In genomic region chr22:45933503-45934167, GRCh38 we compare ENCODE assay signal across 24 cellular contexts. TPM values are rescaled to one million over a fixed set of nuclear protein-coding genes. Genes with fewer than 3 reads are reported as not detected.
DNase-seq lines count a peak whose midpoint lies in the region; ATAC-seq, FAIRE-seq and TF ChIP-seq lines count a peak whose summit lies in the region.
"Had no signal": no experiment of that assay in that cellular context is flagged by ENCODE, and none has a peak within 500 bp of the region (broad histone marks: within the 10 kb centered on the region; RNA-seq: fewer than 3 reads in every experiment).

No MANE protein-coding gene starts in this region.

- ATAC-seq in GM18498 (IDR thresholded peaks at IDR 0.05; ENCODE audit: unreplicated experiment): no peak

- H2AFZ ChIP-seq in PC-9: no peak overlapping the region
- H2AFZ ChIP-seq in keratinocyte (ENCODE audit: control insufficient read depth, low read length): no peak overlapping the region

- H3K36me3 Mint-ChIP-seq in Calu3 (ENCODE audit: insufficient read depth, unreplicated experiment): peaks cover 53% of the 10 kb centered on the region
- H3K36me3 Mint-ChIP-seq: CD8-positive, alpha-beta memory T cell had no signal

- no peak for DNase-seq in Calu3
- DNase-seq in PC-9: no peak
- DNase-seq in keratinocyte (ENCODE audit: low read depth, low spot score): no peak
- no peak for DNase-seq in posterior vena cava (ENCODE audit: low spot score)
- no peak for DNase-seq in brain microvascular endothelial cell
- DNase-seq in erythroblast (lab: John Stamatoyannopoulos, UW): no peak
- DNase-seq: ACHN; CD8-positive, alpha-beta memory T cell; EL; NCI-H1092 treated with DMSO at 0.1 percent for 48 hours; NCI-H146; NCI-H2029; NCI-H510A treated with DMSO at 0.1 percent for 48 hours; NCI-H774; SHP77 treated with DMSO at 0.1 percent for 48 hours; SW 1271; T-helper 2 cell had no signal

- TF ChIP-seq CTCF in Calu3 (IDR thresholded peaks at IDR 0.05; ENCODE audit: unreplicated experiment) (no peak), PC-9 (conservative IDR thresholded peaks at IDR 0.05) (no peak), keratinocyte (optimal IDR thresholded peaks at IDR 0.05 in 1 of 3, IDR thresholded peaks at IDR 0.05 in 1 of 3, conservative IDR thresholded peaks at IDR 0.05 in 1 of 3; ENCODE audit: extremely low read depth in 1 of 3, insufficient read depth in 2 of 3, low read length in 3 of 3) (no peak), brain microvascular endothelial cell (IDR thresholded peaks at IDR 0.05; ENCODE audit: low read depth, low read length, missing control alignments) (no peak)

- intact Hi-C loops in Calu3 (cut with micrococcal nuclease; ENCODE audit: unreplicated experiment) (no loop called here), PC-9 (cut with micrococcal nuclease; ENCODE audit: unreplicated experiment) (loop anchor here (2.0 kb wide), 2 partner anchors 15 to 21 kb away; no protein-coding TSS in a partner anchor), posterior vena cava (cut with DNase I) (no loop called here)

- peaks cover 32% of the 10 kb centered on the region for H3K4me1 Mint-ChIP-seq in Calu3 (ENCODE audit: low read depth, unreplicated experiment)
- H3K4me1 Mint-ChIP-seq: CD8-positive, alpha-beta memory T cell had no signal

- H3K27me3 Mint-ChIP-seq in Calu3 (ENCODE audit: unreplicated experiment): no peaks in the 10 kb centered on the region

- H3K27ac ChIP-seq in PC-9: no peak overlapping the region
- H3K27ac ChIP-seq in keratinocyte (ENCODE audit: control insufficient read depth, insufficient read depth, low read length): no peak overlapping the region
- no peak overlapping the region for H3K27ac ChIP-seq in brain microvascular endothelial cell
- H3K27ac ChIP-seq: C4-2B, KMS-11, SK-N-MC had no signal

- H3K9me1 ChIP-seq in keratinocyte (ENCODE audit: control insufficient read depth, extremely low read depth, insufficient read depth, low read length): no peaks in the 10 kb centered on the region

- no peaks in the 10 kb centered on the region for H3K9me3 Mint-ChIP-seq in Calu3 (ENCODE audit: low read depth, unreplicated experiment)

- dilution Hi-C loops in keratinocyte (cut with MboI; ENCODE audit: extremely low pct_ligation_motif_present, low sequenced_read_pairs): no loop called here

- H3K27me3 ChIP-seq in PC-9 (ENCODE audit: insufficient read depth, low read depth) (no peaks in the 10 kb centered on the region), keratinocyte (ENCODE audit: control insufficient read depth, extremely low read depth, insufficient read depth, low read length) (peaks cover 8% of the 10 kb centered on the region), brain microvascular endothelial cell (replicated peaks) (no peaks in the 10 kb centered on the region)

- H3K4me2 ChIP-seq in PC-9: peak overlapping the region; percentile 75
- no peak overlapping the region for H3K4me2 ChIP-seq in keratinocyte (ENCODE audit: control insufficient read depth, extremely low read depth, insufficient read depth, low read depth, low read length)
- H3K4me2 ChIP-seq: KMS-11 had no signal

- H3K4me3 ChIP-seq in PC-9 (no peak overlapping the region), keratinocyte (ENCODE audit: control insufficient read depth in 2 of 3, extremely low read depth in 1 of 3, insufficient read depth in 2 of 3, low read depth in 1 of 3, low read length in 3 of 3) (no peak overlapping the region), brain microvascular endothelial cell (ENCODE audit: low read depth, low read length) (no peak overlapping the region)
- H3K4me3 ChIP-seq: SK-N-MC had no signal

- in situ Hi-C loops in brain microvascular endothelial cell (cut with HindIII; ENCODE audit: low pct_ligation_motif_present, low sequenced_read_pairs): no loop called here

- BruUV-seq in Calu3 (replicated peaks; lab: Mats Ljungman, UMichigan): no TSS peak
- BruUV-seq in PC-9 (replicated peaks; lab: Mats Ljungman, UMichigan): TSS peak; percentile 20

- H3K27ac Mint-ChIP-seq in Calu3 (ENCODE audit: unreplicated experiment): peak overlapping the region; percentile 83

- peak overlapping the region; percentile 31 for H3K9ac ChIP-seq in keratinocyte (ENCODE audit: control insufficient read depth, extremely low read depth, insufficient read depth, low read length)
- H3K9ac ChIP-seq: KMS-11 had no signal

- H3K9me3 ChIP-seq in PC-9 (ENCODE audit: insufficient read depth, low read depth): no peaks in the 10 kb centered on the region
- no peaks in the 10 kb centered on the region for H3K9me3 ChIP-seq in keratinocyte (ENCODE audit: control insufficient read depth, low read depth, low read length)

- H3K79me2 ChIP-seq in PC-9 (ENCODE audit: low read depth) (peaks cover 82% of the 10 kb centered on the region), keratinocyte (ENCODE audit: control insufficient read depth, insufficient read depth, low read length) (no peaks in the 10 kb centered on the region)

- TF ChIP-seq POLR2A in erythroblast (IDR thresholded peaks at IDR 0.05; ENCODE audit: low read length): no peak

- POLR2A ChIA-PET in PC-9 (lab: Charles Lee; ENCODE audit: unreplicated experiment): interaction anchor here (0.6 kb wide), 1 partner anchor 256 kb away, joined by 6 read pairs; no protein-coding TSS in a partner anchor

- no peaks in the 10 kb centered on the region for H3K9me2 ChIP-seq in PC-9 (ENCODE audit: insufficient read depth)

- H3K4me1 ChIP-seq in PC-9 (replicated peaks; ENCODE audit: insufficient read depth) (peaks cover 37% of the 10 kb centered on the region), keratinocyte (ENCODE audit: control insufficient read depth, extremely low read depth, insufficient read depth, low read length) (peaks cover 18% of the 10 kb centered on the region)

- H3K36me3 ChIP-seq in PC-9 (ENCODE audit: low read depth) (peaks cover 10% of the 10 kb centered on the region; the same call in 1 of the 2 replicates), keratinocyte (ENCODE audit: control insufficient read depth in 2 of 2, extremely low read depth in 1 of 2, insufficient read depth in 2 of 2, low read length in 2 of 2) (no peaks in the 10 kb centered on the region), brain microvascular endothelial cell (replicated peaks) (no peaks in the 10 kb centered on the region)

- peaks cover 36% of the 10 kb centered on the region for H3F3A ChIP-seq in PC-9 (ENCODE audit: insufficient read depth, low read depth)

- no peak for FAIRE-seq in keratinocyte (lab: Jason Lieb, UNC)
- FAIRE-seq: D721Med, H54 had no signal

- peaks cover 93% of the 10 kb centered on the region for H4K20me1 ChIP-seq in PC-9 (ENCODE audit: insufficient read depth)
- no peaks in the 10 kb centered on the region for H4K20me1 ChIP-seq in keratinocyte (ENCODE audit: control insufficient read depth, extremely low read depth, insufficient read depth, low read length)

- CTCF ChIA-PET in Calu3 (lab: Charles Lee) (no interaction called here), PC-9 (lab: Charles Lee) (no interaction called here)

- peak overlapping the region; percentile 7 for H3K4me3 Mint-ChIP-seq in Calu3 (ENCODE audit: low read depth, unreplicated experiment)
- H3K4me3 Mint-ChIP-seq: CD8-positive, alpha-beta memory T cell had no signal

RNA-seq across cellular contexts. Expression of gene WNT7B, which starts 43.3 kb away (rescaled TPM):
- total RNA-seq in Calu3 (2022) (97.0 and 100.0 TPM in 2 replicates), PC-9 (2021) (66.9 and 75.5 TPM in 2 replicates), posterior vena cava (not detected)
- 1.5 to 1.7 TPM (median 1.7 TPM) in 3 replicates for polyA plus RNA-seq in keratinocyte
- polyA plus RNA-seq in keratinocyte (2011; ENCODE audit: low read depth): 3.7 TPM
- polyA plus RNA-seq in keratinocyte (2011; cell fraction: cytosol; rRNA removed): 0.84 and 1.9 TPM in 2 replicates
- polyA plus RNA-seq in keratinocyte (2011; cell fraction: nucleus; rRNA removed): 1.7 and 2.4 TPM in 2 replicates
- polyA plus RNA-seq in keratinocyte (2012; ENCODE audit: low replicate concordance): 6.6 and 6.8 TPM in 2 replicates
- 1.9 to 4.9 TPM (median 3.9 TPM) in 3 replicates for polyA minus RNA-seq in keratinocyte
- polyA minus RNA-seq in keratinocyte (2011; cell fraction: cytosol; rRNA and poly(A)+ RNA removed): 5.0 TPM
- 3.7 and 7.1 TPM in 2 replicates for polyA minus RNA-seq in keratinocyte (2011; cell fraction: nucleus; rRNA and poly(A)+ RNA removed)
- total RNA-seq: CD8-positive, alpha-beta memory T cell; OCI-LY7 had no signal
- polyA plus RNA-seq: CD8-positive, alpha-beta memory T cell had no signal

Comparison
In these comparisons a context has a peak if more than half of its experiments do, and no peak if none do; other contexts are left out.
1. RNA of gene WNT7B, which starts 43.3 kb away (total RNA-seq): 97.0 to 100.0 TPM in Calu3 and 66.9 to 75.5 TPM in PC-9; not detected in posterior vena cava; every median in the first group is over 10 times any median in the second.